In genomic region chr16:19400709-19401108, GRCh38 we compare ENCODE assay signal across 16 cellular contexts. TPM values are rescaled to one million over a fixed set of nuclear protein-coding genes. Genes with fewer than 3 reads are reported as not detected.
DNase-seq lines count a peak whose midpoint lies in the region; ATAC-seq, FAIRE-seq and TF ChIP-seq lines count a peak whose summit lies in the region.
"Had no signal": no experiment of that assay in that cellular context is flagged by ENCODE, and none has a peak within 500 bp of the region (broad histone marks: within the 10 kb centered on the region; RNA-seq: fewer than 3 reads in every experiment).

No MANE protein-coding gene starts in this region.

- intact Hi-C loops in HepG2 (cut with micrococcal nuclease; ENCODE audit: unreplicated experiment) = no loop called here
- intact Hi-C loops in right lobe of liver (cut with DNase I) = no loop called here
- intact Hi-C loops in dorsolateral prefrontal cortex (cut with DNase I) = no loop called here

- H3K9ac ChIP-seq in HepG2 (ENCODE audit: insufficient read depth, low read depth, low read length) = no peak overlapping the region

- no peak overlapping the region for H3K4me2 ChIP-seq in HepG2 (ENCODE audit: low read depth, low read length)

- H3K36me3 Mint-ChIP-seq in WTC11 = peaks cover 17% of the 10 kb centered on the region

- no peak overlapping the region for H3K27ac ChIP-seq in HepG2 (ENCODE audit: extremely low read length, insufficient read depth, low read length)
- H3K27ac ChIP-seq in right lobe of liver = no peak overlapping the region
- no peak overlapping the region for H3K27ac ChIP-seq in dorsolateral prefrontal cortex

- H3K4me1 ChIP-seq in HepG2 (ENCODE audit: insufficient read depth, low read length) (peaks cover 14% of the 10 kb centered on the region), right lobe of liver (peaks cover 0 to 14% (median 4%) of the 10 kb centered on the region in 4 donors)

- 7% methylated on average over 7 of the region's 7 CpGs for WGBS in HepG2 (ENCODE audit: low lambda C conversion rate)
- WGBS in right lobe of liver (ENCODE audit: insufficient coverage, low coverage, low lambda C conversion rate, missing lambda C conversion rate) = 73% methylated on average over 2 of the region's 7 CpGs

- no peak for TF ChIP-seq POLR2A in HepG2 (IDR thresholded peaks at IDR 0.05; ENCODE audit: insufficient read depth in 1 of 2, low read depth in 2 of 2, low read length in 2 of 2)
- TF ChIP-seq POLR2A in right lobe of liver (IDR thresholded peaks at IDR 0.05) = no peak

- H3K9me3 Mint-ChIP-seq in WTC11 = peaks cover 21% of the 10 kb centered on the region

- TF ChIP-seq CTCF in HepG2 (CRISPR knock-in tag; IDR thresholded peaks at IDR 0.05) = peak; percentile 41
- peak in 2 of 4 donors; percentile 18 to 26 for TF ChIP-seq CTCF in right lobe of liver (IDR thresholded peaks at IDR 0.05)
- TF ChIP-seq CTCF in LNCAP (IDR thresholded peaks at IDR 0.05) = peak; percentile 43; the same call in 1 of the 2 replicates
- TF ChIP-seq CTCF in WTC11 (IDR thresholded peaks at IDR 0.05) = 0 out of 2 replicates have a peak, but pooled peaks have one; percentile 24
- TF ChIP-seq CTCF in dorsolateral prefrontal cortex (IDR thresholded peaks at IDR 0.05 in 54 of 56, conservative IDR thresholded peaks at IDR 0.05 in 2 of 56; ENCODE audit: low read depth in 1 of 56, partially characterized antibody in 56 of 56) = peak in 1 of 56 donors; percentile 8

- FAIRE-seq in HepG2 (lab: Jason Lieb, UNC) = no peak
- FAIRE-seq: endothelial cell of umbilical vein had no signal

- H3K27me3 ChIP-seq in HepG2 (ENCODE audit: control insufficient read depth in 1 of 2, insufficient read depth in 2 of 2, low read length in 2 of 2) = peaks cover 0 to 8% of the 10 kb centered on the region in 2 experiments; a peak in 1 of 5 replicates
- H3K27me3 ChIP-seq in right lobe of liver = no peaks in the 10 kb centered on the region
- H3K27me3 ChIP-seq in dorsolateral prefrontal cortex = peaks cover 0 to 19% (median 0%) of the 10 kb centered on the region in 45 donors

- no peak for TF ChIP-seq RAD21 in HepG2 (CRISPR knock-in tag; IDR thresholded peaks at IDR 0.05)

- peak; percentile 51; the same call in 2 of the 3 replicates for ATAC-seq in HepG2
- no peak for ATAC-seq in right lobe of liver
- peak; percentile 76 for ATAC-seq in WTC11
- ATAC-seq in GM21381 (IDR thresholded peaks at IDR 0.05; ENCODE audit: unreplicated experiment) = no peak
- ATAC-seq: left ventricle myocardium superior had no signal

- BruUV-seq in HepG2 (replicated peaks; lab: Mats Ljungman, UMichigan) = no TSS peak

- no peak overlapping the region for H3K4me3 Mint-ChIP-seq in WTC11
- H3K4me3 Mint-ChIP-seq: activated CD4-positive, alpha-beta T cell treated with anti-CD3 and anti-CD28 coated beads, Interleukin-2, amount 10 ng/mL, durations not matched to agents 7 days and 5 days; nephron progenitor cell had no signal

- H3K27ac Mint-ChIP-seq in WTC11 = no peak overlapping the region
- H3K27ac Mint-ChIP-seq: activated CD4-positive, alpha-beta T cell treated with anti-CD3 and anti-CD28 coated beads, Interleukin-2, amount 10 ng/mL, durations not matched to agents 7 days and 5 days; activated T-helper 2 cell treated with anti-CD3 and anti-CD28 coated beads, Interferon-gamma antibody, Interleukin-2, Interleukin-4, amounts not matched to agents 10 μg/mL and 5 μg/mL and 100 μg/mL, durations not matched to agents 14 hours and 24 hours and 36 hours; nephron progenitor cell had no signal

- in situ Hi-C loops in HepG2 (cut with HindIII; ENCODE audit: extremely low pct_ligation_motif_present, low pct_unique_long_range_greater_than_20kb) = no loop called here

- H3K4me3 ChIP-seq in HepG2 (replicated peaks in 1 of 3; ENCODE audit: insufficient read depth in 1 of 3, low read depth in 2 of 3, low read length in 3 of 3) (no peak overlapping the region), right lobe of liver (no peak overlapping the region), dorsolateral prefrontal cortex (no peak overlapping the region)

- TF ChIP-seq EP300 in HepG2 (IDR thresholded peaks at IDR 0.05; ENCODE audit: low read depth in 2 of 2, low read length in 2 of 2) (no peak), HepG2 (CRISPR knock-in tag; IDR thresholded peaks at IDR 0.05; ENCODE audit: borderline replicate concordance) (no peak)

- DNase-seq in HepG2 (ENCODE audit: low spot score) (no peak), right lobe of liver (no peak), WTC11 (ENCODE audit: low spot score) (peak; percentile 47), DMS153 treated with DMSO at 0.1 percent for 48 hours (lab: John Stamatoyannopoulos, UW; ENCODE audit: unreplicated experiment) (no peak), occipital lobe (lab: John Stamatoyannopoulos, UW) (no peak), dorsolateral prefrontal cortex (no peak)
- DNase-seq: activated CD4-positive, alpha-beta T cell treated with anti-CD3 and anti-CD28 coated beads, Interleukin-2, amount 10 ng/mL, durations not matched to agents 7 days and 5 days; GF-D8; left ventricle myocardium superior; NCI-H1092; nephron progenitor cell had no signal

- H3K4me1 Mint-ChIP-seq in WTC11 = peaks cover 26% of the 10 kb centered on the region
- H3K4me1 Mint-ChIP-seq: activated CD4-positive, alpha-beta T cell treated with anti-CD3 and anti-CD28 coated beads, Interleukin-2, amount 10 ng/mL, durations not matched to agents 7 days and 5 days; nephron progenitor cell had no signal

- H3K27me3 Mint-ChIP-seq in WTC11 (ENCODE audit: low read depth) = peaks cover 43% of the 10 kb centered on the region

- H3K79me2 ChIP-seq in HepG2 (ENCODE audit: insufficient read depth, low read length) = no peaks in the 10 kb centered on the region

- H3K9me3 ChIP-seq in HepG2 (ENCODE audit: low read length) (peaks cover 16% of the 10 kb centered on the region), right lobe of liver (no peaks in the 10 kb centered on the region)

- CTCF ChIA-PET in HepG2 (lab: Yijun Ruan, JAX; ENCODE audit: low intra/inter-chr PET ratio, low total read pairs) (interaction anchor here (1.8 kb wide), 1 partner anchor 102 kb away, joined by 14 read pairs; no protein-coding TSS in a partner anchor), WTC11 (lab: Charles Lee) (interaction anchor here (0.6 to 1.6 kb wide), 10 partner anchors 9 to 306 kb away, joined by 3 to 23 read pairs (median 4); partner anchors contain the start of gene VPS35L)

- no peaks in the 10 kb centered on the region for H4K20me1 ChIP-seq in HepG2 (ENCODE audit: insufficient read depth, low read length)

- H3K36me3 ChIP-seq in HepG2 (replicated peaks in 1 of 2; ENCODE audit: control insufficient read depth in 1 of 2, insufficient read depth in 2 of 2, low read length in 2 of 2) (no peaks in the 10 kb centered on the region), right lobe of liver (no peaks in the 10 kb centered on the region)

- POLR2A ChIA-PET in HepG2 (lab: Yijun Ruan, JAX) (no interaction called here), WTC11 (lab: Charles Lee) (no interaction called here)

- no peak overlapping the region for H2AFZ ChIP-seq in HepG2 (ENCODE audit: low read length)

TF ChIP-seq in HepG2, 621 proteins besides CTCF, POLR2A, EP300 and RAD21:
- TF ChIP-seq SMC3 (IDR thresholded peaks at IDR 0.05; ENCODE audit: low read length) (peak; percentile 27; the same call in 1 of the 2 replicates), FOXJ3 (CRISPR knock-in tag; IDR thresholded peaks at IDR 0.05; ENCODE audit: borderline replicate concordance) (no peak), STAG1 (CRISPR knock-in tag; IDR thresholded peaks at IDR 0.05) (peak; percentile 28; the same call in 1 of the 2 replicates)

TF ChIP-seq in WTC11, 78 proteins besides CTCF, POLR2A, EP300 and RAD21:
- TF ChIP-seq PREB (CRISPR knock-in tag; IDR thresholded peaks at IDR 0.05; ENCODE audit: borderline replicate concordance) (no peak), GRHL2 (CRISPR knock-in tag; IDR thresholded peaks at IDR 0.05; ENCODE audit: insufficient replicate concordance, severe bottlenecking) (no peak)

RNA-seq across cellular contexts. Expression of gene TMC5, which starts 17.0 kb away (rescaled TPM):
- total RNA-seq in HepG2 (2016; rRNA removed; fragmentation: Illumina TruSeq; extraction: Trizol) = 0.09 and 0.34 TPM in 2 replicates
- total RNA-seq in HepG2 (2016; cell fraction: cytosol; rRNA removed; fragmentation: Illumina TruSeq; extraction: Trizol; ENCODE audit: low read depth) = 0.30 TPM in 1 of 2 replicates, not detected in the other
- not detected in 2 replicates for total RNA-seq in HepG2 (2016; cell fraction: insoluble cytoplasmic fraction; rRNA removed; fragmentation: Illumina TruSeq; extraction: Trizol)
- 0.09 and 0.10 TPM in 2 replicates for total RNA-seq in HepG2 (2016; cell fraction: membrane; rRNA removed; fragmentation: Illumina TruSeq; extraction: Trizol)
- not detected in 2 replicates for total RNA-seq in HepG2 (2016; cell fraction: nucleus; rRNA removed; fragmentation: Illumina TruSeq; extraction: Trizol)
- 0.41 and 0.63 TPM in 2 replicates for polyA plus RNA-seq in HepG2 (2011; rRNA removed)
- 0.35 and 0.49 TPM in 2 replicates for polyA plus RNA-seq in HepG2 (2011; cell fraction: cytosol; rRNA removed)
- 0.21 TPM in 1 of 2 replicates, not detected in the other for polyA plus RNA-seq in HepG2 (2011; cell fraction: nucleus; rRNA removed)
- 0.25 and 0.96 TPM in 2 replicates for polyA plus RNA-seq in HepG2 (2012)
- polyA plus RNA-seq in HepG2 (2016; cell fraction: cytosol; fragmentation: Illumina TruSeq; extraction: Trizol; ENCODE audit: low read depth) = 0.17 and 0.26 TPM in 2 replicates
- polyA plus RNA-seq in HepG2 (2016; cell fraction: insoluble cytoplasmic fraction; fragmentation: Illumina TruSeq; extraction: Trizol; ENCODE audit: low read depth) = not detected in 2 replicates
- polyA plus RNA-seq in HepG2 (2016; cell fraction: membrane; fragmentation: Illumina TruSeq; extraction: Trizol; ENCODE audit: low read depth) = 0.24 and 0.28 TPM in 2 replicates
- polyA plus RNA-seq in HepG2 (2016; cell fraction: nucleus; fragmentation: Illumina TruSeq; extraction: Trizol; ENCODE audit: insufficient read depth, low read depth) = not detected in 2 replicates
- polyA minus RNA-seq in HepG2 (2011; rRNA and poly(A)+ RNA removed; ENCODE audit: low replicate concordance) = 0.32 and 20.8 TPM in 2 replicates
- polyA minus RNA-seq in HepG2 (2011; cell fraction: cytosol; rRNA and poly(A)+ RNA removed) = 0.20 TPM in 1 of 2 replicates, not detected in the other
- 0.99 TPM in 1 of 2 replicates, not detected in the other for polyA minus RNA-seq in HepG2 (2011; cell fraction: nucleus; rRNA and poly(A)+ RNA removed)
- total RNA-seq in right lobe of liver = 1 to 10 TPM in 2 of 6 experiments, under 1 TPM in 3, not detected in 1; 0.43 to 3.4 (median 0.93) TPM
- total RNA-seq in WTC11 (2021) = 2.1 to 4.6 TPM (median 3.1 TPM) in 3 replicates
- not detected for total RNA-seq in occipital lobe
- 1 to 10 TPM in 24 of 120 experiments, under 1 TPM in 61, not detected in 35; 0.10 to 3.5 (median 0.45) TPM for total RNA-seq in dorsolateral prefrontal cortex
- total RNA-seq: activated CD4-positive, alpha-beta T cell treated with anti-CD3 and anti-CD28 coated beads, Interleukin-2, amount 10 ng/mL, durations not matched to agents 7 days and 5 days; activated T-helper 2 cell treated with anti-CD3 and anti-CD28 coated beads, Interferon-gamma antibody, Interleukin-2, Interleukin-4, amounts not matched to agents 10 μg/mL and 5 μg/mL and 100 μg/mL, durations not matched to agents 14 hours and 24 hours and 36 hours; endothelial cell of umbilical vein; left ventricle myocardium superior had no signal
- polyA plus RNA-seq: BJ, endothelial cell of umbilical vein had no signal

Comparison
In these comparisons a context has a peak if more than half of its experiments do, and no peak if none do; other contexts are left out.
1. ATAC-seq: peak in HepG2 (single experiment) and WTC11 (single experiment); none in right lobe of liver (0 of 4) and GM21381 (single experiment).
2. Of the 50 proteins assayed by ChIP-seq in both HepG2 and WTC11: peak only in HepG2: none; only in WTC11: none; in both: CTCF; in neither: 49.